8 cellular contexts compared by ENCODE assay signal in genomic region chr11:102007567-102008437, GRCh38. TPM values are rescaled to one million over a fixed set of nuclear protein-coding genes. Genes with fewer than 3 reads are reported as not detected.
A peak's percentile ranks its signal among the peaks of the same experiment; 100 is the strongest.
DNase-seq lines count a peak whose midpoint lies in the region; ATAC-seq and TF ChIP-seq lines count a peak whose summit lies in the region.

No MANE protein-coding gene starts in this region.

- peak; percentile 64 for ATAC-seq in GM21786 (IDR thresholded peaks at IDR 0.05; ENCODE audit: unreplicated experiment)

- H3K18ac ChIP-seq in neuronal stem cell (ENCODE audit: low read length), result no peak overlapping the region

- no peaks in the 10 kb centered on the region for H3K79me1 ChIP-seq in neuronal stem cell (ENCODE audit: low read depth, low read length)

- H3K4me3 ChIP-seq in LNCaP clone FGC (ENCODE audit: low read depth, low read length) (no peak overlapping the region), neuronal stem cell (ENCODE audit: low read length in 2 of 2) (no peak overlapping the region)

- no peak overlapping the region for H3K9ac ChIP-seq in neuronal stem cell (ENCODE audit: low read depth, low read length, poor library complexity)

- DNase-seq in G401 (ENCODE audit: low spot score), result peak; percentile 71
- peak; percentile 37 for DNase-seq in LNCaP clone FGC (ENCODE audit: low read depth)
- DNase-seq in RPMI7951 (ENCODE audit: low read depth), result peak; percentile 56
- peak; percentile 5 to 40 for DNase-seq in erythroblast (lab: John Stamatoyannopoulos, UW)
- peak; percentile 26 for DNase-seq in neuronal stem cell (ENCODE audit: low spot score)
- DNase-seq in stimulated activated CD4-positive, alpha-beta T cell treated with anti-CD3 and anti-CD28 coated beads, Interleukin-1b, Interleukin-23, amount 100 ng/mL, for 48 hours, result no peak
- no peak for DNase-seq in effector CD4-positive, alpha-beta T cell

- no CpG with 5 or more reads among the region's 4 CpGs for WGBS in neuronal stem cell (ENCODE audit: extremely low coverage in 2 of 2, insufficient read length in 2 of 2, insufficient replicate concordance in 1 of 2), 2 donors

- no peak overlapping the region for H2BK15ac ChIP-seq in neuronal stem cell (ENCODE audit: low read length)

- no peaks in the 10 kb centered on the region for H3K36me3 ChIP-seq in neuronal stem cell (replicated peaks in 1 of 2; ENCODE audit: control insufficient read depth in 2 of 2, insufficient read depth in 2 of 2, low read length in 2 of 2)

- H4K8ac ChIP-seq in neuronal stem cell (ENCODE audit: low read depth, low read length), result no peak overlapping the region

- no peak overlapping the region for H2BK12ac ChIP-seq in neuronal stem cell (ENCODE audit: low read length)

- no peak overlapping the region for H3K14ac ChIP-seq in neuronal stem cell (ENCODE audit: low read length)

- H3K27ac ChIP-seq in neuronal stem cell (replicated peaks; ENCODE audit: low read length), result no peak overlapping the region

- H3K4ac ChIP-seq in neuronal stem cell (ENCODE audit: low read length), result no peak overlapping the region

- peaks cover 0 to 10% (median 0%) of the 10 kb centered on the region in 3 experiments for H3K27me3 ChIP-seq in neuronal stem cell (ENCODE audit: control insufficient read depth in 3 of 3, insufficient read depth in 3 of 3, low read depth in 1 of 3, low read length in 3 of 3)

- H4K91ac ChIP-seq in neuronal stem cell (ENCODE audit: low read depth, low read length, poor library complexity), result no peak overlapping the region

- no peak overlapping the region for H2BK5ac ChIP-seq in neuronal stem cell (ENCODE audit: low read length)

- in situ Hi-C loops in G401 (cut with HindIII; ENCODE audit: low sequenced_read_pairs), result no loop called here

- no peak overlapping the region for H2AFZ ChIP-seq in neuronal stem cell (ENCODE audit: low read length)

- peaks cover 0 to 4% of the 10 kb centered on the region in 2 donors for H3K4me1 ChIP-seq in neuronal stem cell (ENCODE audit: control insufficient read depth in 2 of 2, insufficient read depth in 1 of 2, low read depth in 1 of 2, low read length in 2 of 2)

- H3K23ac ChIP-seq in neuronal stem cell (ENCODE audit: low read depth, low read length, poor library complexity), result no peak overlapping the region

- H2AK5ac ChIP-seq in neuronal stem cell (ENCODE audit: low read depth, low read length), result no peak overlapping the region

- no peak overlapping the region for H3K4me2 ChIP-seq in neuronal stem cell (ENCODE audit: insufficient read depth, low read length, poor library complexity, severe bottlenecking)

- no peak overlapping the region for H2BK120ac ChIP-seq in neuronal stem cell (ENCODE audit: low read depth, low read length)

- H3K9me3 ChIP-seq in neuronal stem cell (replicated peaks in 1 of 2; ENCODE audit: control insufficient read depth in 2 of 2, insufficient read depth in 1 of 2, low read depth in 1 of 2, low read length in 2 of 2), result no peaks in the 10 kb centered on the region

- TF ChIP-seq POLR2A in erythroblast (IDR thresholded peaks at IDR 0.05; ENCODE audit: low read length), result no peak

- peak; percentile 46 for TF ChIP-seq CTCF in LNCaP clone FGC (IDR thresholded peaks at IDR 0.05; ENCODE audit: control insufficient read depth, extremely low read depth, insufficient read depth)

RNA-seq across cellular contexts. Expression of gene CFAP300, which starts 39.4 kb away (rescaled TPM):
- not detected in 2 replicates for total RNA-seq in G401 (2014; rRNA removed; shearing (Covaris generic))
- 1.6 and 3.2 TPM in 2 replicates for total RNA-seq in RPMI7951 (2014; rRNA removed; shearing (Covaris generic))
- polyA plus RNA-seq in neuronal stem cell (2013, experiment 1 of 2), result 6.4 TPM
- 5.7 TPM for polyA plus RNA-seq in neuronal stem cell (2013, experiment 2 of 2)

Comparison
In these comparisons a context has a peak if more than half of its experiments do, and no peak if none do; other contexts are left out.
1. DNase-seq: peak in G401 (single experiment), LNCaP clone FGC (single experiment), RPMI7951 (single experiment), erythroblast (2 of 2) and neuronal stem cell (single experiment); none in stimulated activated CD4-positive, alpha-beta T cell treated with anti-CD3 and anti-CD28 coated beads, Interleukin-1b, Interleukin-23, amount 100 ng/mL, for 48 hours (single experiment) and effector CD4-positive, alpha-beta T cell (single experiment).